Comparison of ENCODE assay signal across 19 cellular contexts in genomic region chr11:63952570-63952969, GRCh38. TPM values are rescaled to one million over a fixed set of nuclear protein-coding genes. Genes with fewer than 3 reads are reported as not detected.
DNase-seq lines count a peak whose midpoint lies in the region; ATAC-seq and TF ChIP-seq lines count a peak whose summit lies in the region.
"Had no signal": no experiment of that assay in that cellular context is flagged by ENCODE, and none has a peak within 500 bp of the region (broad histone marks: within the 10 kb centered on the region; RNA-seq: fewer than 3 reads in every experiment).

No MANE protein-coding gene starts in this region.

- no peaks in the 10 kb centered on the region for H3K9me3 ChIP-seq in OCI-LY1 (ENCODE audit: low read length)
- H3K9me3 ChIP-seq in MM.1S (replicated peaks; ENCODE audit: insufficient read depth, low read length): no peaks in the 10 kb centered on the region
- H3K9me3 ChIP-seq: BE2C, left lung, SJSA1 had no signal

- peak overlapping the region; percentile 74 for H3K27ac ChIP-seq in OCI-LY1 (ENCODE audit: low read depth, low read length, poor library complexity, severe bottlenecking)
- no peak overlapping the region for H3K27ac ChIP-seq in MM.1S (ENCODE audit: low read length)
- H3K27ac ChIP-seq: cardiac muscle cell, left lung, PC-9, SJSA1 had no signal

- peaks cover 16% of the 10 kb centered on the region for H3K4me1 ChIP-seq in OCI-LY1 (ENCODE audit: insufficient read depth, low read length, severe bottlenecking)
- H3K4me1 ChIP-seq in MM.1S (ENCODE audit: low read length): no peaks in the 10 kb centered on the region
- H3K4me1 ChIP-seq: BE2C, SJSA1 had no signal

- H3K27me3 ChIP-seq in OCI-LY1 (ENCODE audit: insufficient read depth, low read length) (no peaks in the 10 kb centered on the region), MM.1S (replicated peaks; ENCODE audit: insufficient read depth, low read length) (no peaks in the 10 kb centered on the region)
- H3K27me3 ChIP-seq: BE2C, cardiac muscle cell, left lung, SJSA1 had no signal

- H3K9me2 ChIP-seq in OCI-LY1 (ENCODE audit: low read depth, low read length) (no peaks in the 10 kb centered on the region), MM.1S (replicated peaks; ENCODE audit: insufficient read depth, low read length) (no peaks in the 10 kb centered on the region)

- peaks cover 20% of the 10 kb centered on the region for H3K4me1 Mint-ChIP-seq in activated CD4-positive, alpha-beta T cell treated with anti-CD3 and anti-CD28 coated beads, Interleukin-2, amount 10 ng/mL, durations not matched to agents 24 days and 14 days
- peaks cover 29% of the 10 kb centered on the region for H3K4me1 Mint-ChIP-seq in central memory CD8-positive, alpha-beta T cell
- H3K4me1 Mint-ChIP-seq in nephron progenitor cell: peaks cover 6% of the 10 kb centered on the region

- no peak for ATAC-seq in central memory CD8-positive, alpha-beta T cell (replicated peaks; ENCODE audit: extremely low read depth, poor library complexity, severe bottlenecking)
- ATAC-seq: left lung had no signal

- peaks cover 37% of the 10 kb centered on the region for H3K36me3 Mint-ChIP-seq in activated CD4-positive, alpha-beta T cell treated with anti-CD3 and anti-CD28 coated beads, Interleukin-2, amount 10 ng/mL, durations not matched to agents 24 days and 14 days (ENCODE audit: low read depth)
- peaks cover 7% of the 10 kb centered on the region for H3K36me3 Mint-ChIP-seq in central memory CD8-positive, alpha-beta T cell (ENCODE audit: insufficient read depth)
- peaks cover 61% of the 10 kb centered on the region for H3K36me3 Mint-ChIP-seq in nephron progenitor cell (ENCODE audit: low read depth)

- peak overlapping the region; percentile 59 for H3K4me3 Mint-ChIP-seq in activated CD4-positive, alpha-beta T cell treated with anti-CD3 and anti-CD28 coated beads, Interleukin-2, amount 10 ng/mL, durations not matched to agents 24 days and 14 days
- H3K4me3 Mint-ChIP-seq in central memory CD8-positive, alpha-beta T cell: peak overlapping the region; percentile 69
- no peak overlapping the region for H3K4me3 Mint-ChIP-seq in nephron progenitor cell

- DNase-seq in activated CD4-positive, alpha-beta T cell treated with anti-CD3 and anti-CD28 coated beads, Interleukin-2, amount 10 ng/mL, durations not matched to agents 24 days and 14 days: no peak
- DNase-seq in activated CD4-positive, alpha-beta T cell treated with anti-CD3 and anti-CD28 coated beads for 4 hours: no peak
- DNase-seq in central memory CD8-positive, alpha-beta T cell (ENCODE audit: low spot score in 2 of 2): no peak
- DNase-seq in nephron progenitor cell: no peak
- no peak for DNase-seq in activated CD4-positive, CD25-positive, alpha-beta regulatory T cell (lab: John Stamatoyannopoulos, UW)
- DNase-seq in RKO (ENCODE audit: low spot score): no peak
- no peak for DNase-seq in MM.1S
- DNase-seq: activated T-cell treated with anti-CD3 and anti-CD28 coated beads, Interleukin-2, amount 50 U/mL, for 1 hour; BE2C; DMS 273 treated with DMSO at 0.1 percent for 48 hours; glutamatergic neuron; left lung; NCI-H2171 treated with DMSO at 0.1 percent for 48 hours; NCI-H774; nucleus accumbens; PC-9 had no signal

- no peaks in the 10 kb centered on the region for H3K27me3 Mint-ChIP-seq in activated CD4-positive, alpha-beta T cell treated with anti-CD3 and anti-CD28 coated beads, Interleukin-2, amount 10 ng/mL, durations not matched to agents 24 days and 14 days
- no peaks in the 10 kb centered on the region for H3K27me3 Mint-ChIP-seq in central memory CD8-positive, alpha-beta T cell
- H3K27me3 Mint-ChIP-seq in nephron progenitor cell (ENCODE audit: low read depth, poor library complexity): no peaks in the 10 kb centered on the region

- no peaks in the 10 kb centered on the region for H3F3A ChIP-seq in OCI-LY1 (ENCODE audit: insufficient read depth, low read length)
- H3F3A ChIP-seq in MM.1S (ENCODE audit: insufficient read depth, low read length): no peaks in the 10 kb centered on the region; the same call in 1 of the 2 replicates

- intact Hi-C loops in activated CD4-positive, alpha-beta T cell treated with anti-CD3 and anti-CD28 coated beads, Interleukin-2, amount 10 ng/mL, durations not matched to agents 24 days and 14 days (cut with micrococcal nuclease): no loop called here

- no peaks in the 10 kb centered on the region for H3K9me3 Mint-ChIP-seq in activated CD4-positive, alpha-beta T cell treated with anti-CD3 and anti-CD28 coated beads, Interleukin-2, amount 10 ng/mL, durations not matched to agents 24 days and 14 days
- H3K9me3 Mint-ChIP-seq in central memory CD8-positive, alpha-beta T cell: no peaks in the 10 kb centered on the region
- H3K9me3 Mint-ChIP-seq in nephron progenitor cell: no peaks in the 10 kb centered on the region

- H4K20me1 ChIP-seq in OCI-LY1 (ENCODE audit: insufficient read depth, low read length): no peaks in the 10 kb centered on the region
- no peaks in the 10 kb centered on the region for H4K20me1 ChIP-seq in MM.1S (ENCODE audit: insufficient read depth, low read length)

- H3K4me3 ChIP-seq in OCI-LY1 (ENCODE audit: low read depth, low read length, poor library complexity, severe bottlenecking) (no peak overlapping the region), MM.1S (ENCODE audit: low read length) (no peak overlapping the region)
- H3K4me3 ChIP-seq: cardiac muscle cell, left lung, PC-9, SJSA1 had no signal

- H3K9ac ChIP-seq in OCI-LY1 (ENCODE audit: low read length) (no peak overlapping the region), MM.1S (ENCODE audit: low read length) (no peak overlapping the region)

- H3K4me2 ChIP-seq in OCI-LY1 (ENCODE audit: low read length) (no peak overlapping the region), MM.1S (ENCODE audit: low read depth, low read length) (no peak overlapping the region)
- H3K4me2 ChIP-seq: PC-9 had no signal

- no peak overlapping the region for H2AFZ ChIP-seq in OCI-LY1 (ENCODE audit: low read length)
- H2AFZ ChIP-seq in MM.1S (ENCODE audit: low read length): no peak overlapping the region
- H2AFZ ChIP-seq: PC-9 had no signal

- peak overlapping the region; percentile 31 for H3K27ac Mint-ChIP-seq in activated CD4-positive, alpha-beta T cell treated with anti-CD3 and anti-CD28 coated beads, Interleukin-2, amount 10 ng/mL, durations not matched to agents 24 days and 14 days
- H3K27ac Mint-ChIP-seq in central memory CD8-positive, alpha-beta T cell (ENCODE audit: low read depth): peak overlapping the region; percentile 78
- H3K27ac Mint-ChIP-seq in nephron progenitor cell: peak overlapping the region; percentile 36

- TF ChIP-seq CTCF in OCI-LY1 (IDR thresholded peaks at IDR 0.05; ENCODE audit: low read length): no peak
- TF ChIP-seq CTCF in nephron progenitor cell (IDR thresholded peaks at IDR 0.05): no peak
- TF ChIP-seq CTCF in MM.1S (IDR thresholded peaks at IDR 0.05; ENCODE audit: low read length): no peak

- H3K36me3 ChIP-seq in OCI-LY1 (ENCODE audit: insufficient read depth, low read length): peaks cover 74% of the 10 kb centered on the region
- H3K36me3 ChIP-seq in MM.1S (replicated peaks; ENCODE audit: insufficient read depth, low read length): no peaks in the 10 kb centered on the region

- H3K79me2 ChIP-seq in OCI-LY1 (ENCODE audit: insufficient read depth, low read length) (no peaks in the 10 kb centered on the region), MM.1S (ENCODE audit: low read length) (no peaks in the 10 kb centered on the region; the same call in 1 of the 2 replicates)

RNA-seq across cellular contexts. Expression of gene NAA40, which starts 13.8 kb away (rescaled TPM):
- 26.1 and 26.9 TPM in 2 replicates for total RNA-seq in activated CD4-positive, alpha-beta T cell treated with anti-CD3 and anti-CD28 coated beads, Interleukin-2, amount 10 ng/mL, durations not matched to agents 24 days and 14 days

RNA-seq across cellular contexts. Expression of gene COX8A, which starts 21.9 kb away (rescaled TPM):
- total RNA-seq in activated CD4-positive, alpha-beta T cell treated with anti-CD3 and anti-CD28 coated beads, Interleukin-2, amount 10 ng/mL, durations not matched to agents 24 days and 14 days: 302 TPM in 2 replicates

RNA-seq across cellular contexts. Expression of gene OTUB1, which starts 33.7 kb away (rescaled TPM):
- 105 and 115 TPM in 2 replicates for total RNA-seq in activated CD4-positive, alpha-beta T cell treated with anti-CD3 and anti-CD28 coated beads, Interleukin-2, amount 10 ng/mL, durations not matched to agents 24 days and 14 days

RNA-seq across cellular contexts. Expression of gene RCOR2, which starts 35.6 kb away (rescaled TPM):
- total RNA-seq in activated CD4-positive, alpha-beta T cell treated with anti-CD3 and anti-CD28 coated beads, Interleukin-2, amount 10 ng/mL, durations not matched to agents 24 days and 14 days: 0.26 and 0.28 TPM in 2 replicates
